Comparison of ENCODE assay signal across 17 cellular contexts in genomic region chr9:72459308-72459707, GRCh38.
DNase-seq lines count a peak whose midpoint lies in the region; ATAC-seq, FAIRE-seq and TF ChIP-seq lines count a peak whose summit lies in the region.
"Had no signal": no experiment of that assay in that cellular context is flagged by ENCODE, and none has a peak within 500 bp of the region (broad histone marks: within the 10 kb centered on the region; RNA-seq: fewer than 3 reads in every experiment).

No MANE protein-coding gene starts in this region.

- DNase-seq in GM12891 (ENCODE audit: insufficient read length, low spot score) (no peak), neural crest cell (ENCODE audit: low read depth, low spot score) (peak; percentile 22), 8988T (no peak), DMS 273 (lab: John Stamatoyannopoulos, UW; ENCODE audit: unreplicated experiment) (no peak)
- DNase-seq in activated T-cell treated with anti-CD3 and anti-CD28 coated beads, Interleukin-2, amount 50 U/mL, for 4 hours = no peak
- DNase-seq: CD8-positive, alpha-beta memory T cell; DND-41; KG1; NCI-H187; NCI-H2107; NCI-H510A treated with DMSO at 0.1 percent for 48 hours; NCI-H774; PC-9 had no signal

- no peaks in the 10 kb centered on the region for H3K9me3 ChIP-seq in OCI-LY3 (ENCODE audit: insufficient read depth, low read length)
- H3K9me3 ChIP-seq in endocrine pancreas (ENCODE audit: control insufficient read depth, low read length) = no peaks in the 10 kb centered on the region
- H3K9me3 ChIP-seq: BLaER1 treated with 17β-estradiol and CSF1 and Interleukin-3, amounts not matched to agents 10 nM and 100 nM had no signal

- peaks cover 2% of the 10 kb centered on the region for H3K36me3 Mint-ChIP-seq in neural crest cell (ENCODE audit: low read depth)
- no peaks in the 10 kb centered on the region for H3K36me3 Mint-ChIP-seq in activated T-cell treated with anti-CD3 and anti-CD28 coated beads, Interleukin-2, amount 50 U/mL, for 4 hours (ENCODE audit: insufficient read depth)
- H3K36me3 Mint-ChIP-seq: CD8-positive, alpha-beta memory T cell had no signal

- H3K27me3 ChIP-seq in OCI-LY3 (ENCODE audit: low read depth, low read length) (no peaks in the 10 kb centered on the region), endocrine pancreas (ENCODE audit: control insufficient read depth, insufficient read depth, low read length) (no peaks in the 10 kb centered on the region)
- H3K27me3 ChIP-seq: BLaER1 treated with 17β-estradiol and CSF1 and Interleukin-3, amounts not matched to agents 10 nM and 100 nM had no signal

- H3K27ac ChIP-seq in OCI-LY3 (ENCODE audit: low read length) = no peak overlapping the region
- H3K27ac ChIP-seq: BLaER1 treated with 17β-estradiol and CSF1 and Interleukin-3, amounts not matched to agents 10 nM and 100 nM; PC-9 had no signal

- no peak overlapping the region for H3K27ac Mint-ChIP-seq in neural crest cell (ENCODE audit: unreplicated experiment)
- H3K27ac Mint-ChIP-seq: GM23338 had no signal

- no peaks in the 10 kb centered on the region for H4K20me1 ChIP-seq in OCI-LY3 (ENCODE audit: insufficient read depth, low read length)
- H4K20me1 ChIP-seq: BLaER1 treated with 17β-estradiol and CSF1 and Interleukin-3, amounts not matched to agents 10 nM and 100 nM had no signal

- H3K79me2 ChIP-seq in OCI-LY3 (ENCODE audit: low read length) = no peaks in the 10 kb centered on the region

- peaks cover 44% of the 10 kb centered on the region for H3K4me1 ChIP-seq in OCI-LY3 (ENCODE audit: low read length)
- H3K4me1 ChIP-seq in endocrine pancreas (ENCODE audit: control insufficient read depth, insufficient read depth, low read length) = peaks cover 48% of the 10 kb centered on the region

- ATAC-seq in activated T-cell treated with anti-CD3 and anti-CD28 coated beads, Interleukin-2, amount 50 U/mL, for 4 hours = no peak
- ATAC-seq: GM23338 had no signal

- H3K9ac ChIP-seq in OCI-LY3 (ENCODE audit: low read length) = no peak overlapping the region
- peak overlapping the region; percentile 4 for H3K9ac ChIP-seq in endocrine pancreas (ENCODE audit: control insufficient read depth, insufficient read depth, low read length)
- H3K9ac ChIP-seq: BLaER1 treated with 17β-estradiol and CSF1 and Interleukin-3, amounts not matched to agents 10 nM and 100 nM had no signal

- H3K4me1 Mint-ChIP-seq in neural crest cell = peaks cover 58% of the 10 kb centered on the region
- H3K4me1 Mint-ChIP-seq in activated T-cell treated with anti-CD3 and anti-CD28 coated beads, Interleukin-2, amount 50 U/mL, for 4 hours (ENCODE audit: low read depth) = peaks cover 12% of the 10 kb centered on the region

- H2AFZ ChIP-seq in OCI-LY3 (ENCODE audit: low read depth, low read length) = no peak overlapping the region
- H2AFZ ChIP-seq: GM23338, PC-9 had no signal

- H3K36me3 ChIP-seq in OCI-LY3 (replicated peaks; ENCODE audit: low read depth, low read length) (no peaks in the 10 kb centered on the region), endocrine pancreas (ENCODE audit: control insufficient read depth, insufficient read depth, low read length) (no peaks in the 10 kb centered on the region)
- H3K36me3 ChIP-seq: BLaER1 treated with 17β-estradiol and CSF1 and Interleukin-3, amounts not matched to agents 10 nM and 100 nM had no signal

- no peak for TF ChIP-seq POLR2A in GM12891 (IDR thresholded peaks at IDR 0.05; ENCODE audit: low read depth, low read length)

- H3K4me3 ChIP-seq in OCI-LY3 (ENCODE audit: low read length) (no peak overlapping the region), endocrine pancreas (ENCODE audit: control insufficient read depth, insufficient read depth, low read length) (no peak overlapping the region)
- H3K4me3 ChIP-seq: BLaER1 treated with 17β-estradiol and CSF1 and Interleukin-3, amounts not matched to agents 10 nM and 100 nM; GM23338; PC-9 had no signal

- no peaks in the 10 kb centered on the region for H3K27me3 Mint-ChIP-seq in neural crest cell (ENCODE audit: low read depth)
- H3K27me3 Mint-ChIP-seq in activated T-cell treated with anti-CD3 and anti-CD28 coated beads, Interleukin-2, amount 50 U/mL, for 4 hours (ENCODE audit: low read depth) = no peaks in the 10 kb centered on the region
- H3K27me3 Mint-ChIP-seq: CD8-positive, alpha-beta memory T cell had no signal

- peak; percentile 66 for FAIRE-seq in GM12891 (lab: Jason Lieb, UNC)

- TF ChIP-seq CTCF in OCI-LY3 (IDR thresholded peaks at IDR 0.05; ENCODE audit: low read depth, low read length) (no peak), neural crest cell (conservative IDR thresholded peaks at IDR 0.05) (no peak)

- H3K9me3 Mint-ChIP-seq in neural crest cell = peaks cover 2% of the 10 kb centered on the region
- no peaks in the 10 kb centered on the region for H3K9me3 Mint-ChIP-seq in activated T-cell treated with anti-CD3 and anti-CD28 coated beads, Interleukin-2, amount 50 U/mL, for 4 hours
- H3K9me3 Mint-ChIP-seq: CD8-positive, alpha-beta memory T cell; GM23338 had no signal

- peak overlapping the region; percentile 68 for H3K4me3 Mint-ChIP-seq in neural crest cell
- no peak overlapping the region for H3K4me3 Mint-ChIP-seq in activated T-cell treated with anti-CD3 and anti-CD28 coated beads, Interleukin-2, amount 50 U/mL, for 4 hours
- H3K4me3 Mint-ChIP-seq: GM23338 had no signal

- H3K4me2 ChIP-seq in OCI-LY3 (ENCODE audit: low read length) = peak overlapping the region; percentile 14; the same call in 1 of the 2 replicates
- H3K4me2 ChIP-seq: BLaER1 treated with 17β-estradiol and CSF1 and Interleukin-3, amounts not matched to agents 10 nM and 100 nM; GM23338; PC-9 had no signal

TF ChIP-seq in GM12891, 5 proteins besides CTCF, POLR2A, EP300 and RAD21:
- TF ChIP-seq POU2F2 (IDR thresholded peaks at IDR 0.05; ENCODE audit: low read depth, low read length) (no peak), POLR2AphosphoS5 (IDR thresholded peaks at IDR 0.05; ENCODE audit: low read depth, low read length) (no peak), PAX5 (IDR thresholded peaks at IDR 0.05; ENCODE audit: insufficient read depth, low read length, severe bottlenecking) (no peak), TAF1 (IDR thresholded peaks at IDR 0.05; ENCODE audit: low read depth, low read length) (no peak), SPI1 (IDR thresholded peaks at IDR 0.05; ENCODE audit: low read depth, low read length) (no peak)
TF ChIP-seq in GM12891: peak in this region for 0.
